3 cellular contexts compared by ENCODE assay signal in the genomic region with DNA sequence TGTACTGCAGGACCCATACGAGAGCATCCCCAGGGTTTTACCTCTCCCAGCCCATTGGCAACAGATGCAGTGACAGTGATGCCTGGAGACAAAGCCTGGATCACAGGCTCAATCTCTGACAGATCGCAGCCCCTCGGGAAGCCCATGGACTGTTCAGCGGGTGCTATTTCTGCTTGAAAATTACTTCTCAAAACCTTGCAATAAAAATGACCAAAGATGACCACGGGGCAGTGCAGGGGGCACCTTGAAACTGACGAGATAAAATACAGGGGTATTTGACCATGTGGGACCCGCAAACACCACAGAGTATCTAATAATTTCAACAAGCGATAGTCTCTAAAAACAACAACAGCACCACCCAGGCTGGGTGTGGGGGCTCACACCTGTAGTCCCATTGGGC.
TF ChIP-seq lines count a peak whose summit lies in the region.

No MANE protein-coding gene starts in this region.

TF ChIP-seq in SK-N-SH, 30 proteins besides CTCF, POLR2A, EP300 and RAD21:
- TF ChIP-seq GATA2 (CRISPR knock-in tag; IDR thresholded peaks at IDR 0.05) (no peak), FOXJ3 (CRISPR knock-in tag; IDR thresholded peaks at IDR 0.05) (no peak), GABPA (IDR thresholded peaks at IDR 0.05; ENCODE audit: low read depth) (no peak)
- TF ChIP-seq, protein P1, sequence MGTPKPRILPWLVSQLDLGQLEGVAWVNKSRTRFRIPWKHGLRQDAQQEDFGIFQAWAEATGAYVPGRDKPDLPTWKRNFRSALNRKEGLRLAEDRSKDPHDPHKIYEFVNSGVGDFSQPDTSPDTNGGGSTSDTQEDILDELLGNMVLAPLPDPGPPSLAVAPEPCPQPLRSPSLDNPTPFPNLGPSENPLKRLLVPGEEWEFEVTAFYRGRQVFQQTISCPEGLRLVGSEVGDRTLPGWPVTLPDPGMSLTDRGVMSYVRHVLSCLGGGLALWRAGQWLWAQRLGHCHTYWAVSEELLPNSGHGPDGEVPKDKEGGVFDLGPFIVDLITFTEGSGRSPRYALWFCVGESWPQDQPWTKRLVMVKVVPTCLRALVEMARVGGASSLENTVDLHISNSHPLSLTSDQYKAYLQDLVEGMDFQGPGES (IDR thresholded peaks at IDR 0.05; ENCODE audit: low read depth, low read length) = no peak

TF ChIP-seq in SK-N-SH treated with all-trans-retinoic acid at 6 μM for 48 hours, 23 proteins besides CTCF, POLR2A, EP300 and RAD21:
- TF ChIP-seq ZNF565 (CRISPR knock-in tag; conservative IDR thresholded peaks at IDR 0.05; ENCODE audit: low read depth) (no peak), ARNTL (CRISPR knock-in tag; IDR thresholded peaks at IDR 0.05; ENCODE audit: borderline replicate concordance, low read depth) (no peak), ESRRG (CRISPR knock-in tag; IDR thresholded peaks at IDR 0.05) (no peak), ZNF8 (CRISPR knock-in tag; IDR thresholded peaks at IDR 0.05) (no peak), SNAI2 (CRISPR knock-in tag; IDR thresholded peaks at IDR 0.05) (no peak), TCF4 (CRISPR knock-in tag; IDR thresholded peaks at IDR 0.05; ENCODE audit: borderline replicate concordance) (no peak), ZNF70 (CRISPR knock-in tag; IDR thresholded peaks at IDR 0.05) (no peak), OSR1 (CRISPR knock-in tag; IDR thresholded peaks at IDR 0.05) (no peak), ISL1 (CRISPR knock-in tag; IDR thresholded peaks at IDR 0.05) (no peak), CSDC2 (CRISPR knock-in tag; IDR thresholded peaks at IDR 0.05) (no peak), RARB (CRISPR knock-in tag; IDR thresholded peaks at IDR 0.05) (no peak)
- TF ChIP-seq, protein P2, sequence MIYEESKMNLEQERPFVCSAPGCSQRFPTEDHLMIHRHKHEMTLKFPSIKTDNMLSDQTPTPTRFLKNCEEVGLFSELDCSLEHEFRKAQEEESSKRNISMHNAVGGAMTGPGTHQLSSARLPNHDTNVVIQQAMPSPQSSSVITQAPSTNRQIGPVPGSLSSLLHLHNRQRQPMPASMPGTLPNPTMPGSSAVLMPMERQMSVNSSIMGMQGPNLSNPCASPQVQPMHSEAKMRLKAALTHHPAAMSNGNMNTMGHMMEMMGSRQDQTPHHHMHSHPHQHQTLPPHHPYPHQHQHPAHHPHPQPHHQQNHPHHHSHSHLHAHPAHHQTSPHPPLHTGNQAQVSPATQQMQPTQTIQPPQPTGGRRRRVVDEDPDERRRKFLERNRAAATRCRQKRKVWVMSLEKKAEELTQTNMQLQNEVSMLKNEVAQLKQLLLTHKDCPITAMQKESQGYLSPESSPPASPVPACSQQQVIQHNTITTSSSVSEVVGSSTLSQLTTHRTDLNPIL (CRISPR knock-in tag; IDR thresholded peaks at IDR 0.05; ENCODE audit: low read depth) = no peak
- TF ChIP-seq, protein P3, sequence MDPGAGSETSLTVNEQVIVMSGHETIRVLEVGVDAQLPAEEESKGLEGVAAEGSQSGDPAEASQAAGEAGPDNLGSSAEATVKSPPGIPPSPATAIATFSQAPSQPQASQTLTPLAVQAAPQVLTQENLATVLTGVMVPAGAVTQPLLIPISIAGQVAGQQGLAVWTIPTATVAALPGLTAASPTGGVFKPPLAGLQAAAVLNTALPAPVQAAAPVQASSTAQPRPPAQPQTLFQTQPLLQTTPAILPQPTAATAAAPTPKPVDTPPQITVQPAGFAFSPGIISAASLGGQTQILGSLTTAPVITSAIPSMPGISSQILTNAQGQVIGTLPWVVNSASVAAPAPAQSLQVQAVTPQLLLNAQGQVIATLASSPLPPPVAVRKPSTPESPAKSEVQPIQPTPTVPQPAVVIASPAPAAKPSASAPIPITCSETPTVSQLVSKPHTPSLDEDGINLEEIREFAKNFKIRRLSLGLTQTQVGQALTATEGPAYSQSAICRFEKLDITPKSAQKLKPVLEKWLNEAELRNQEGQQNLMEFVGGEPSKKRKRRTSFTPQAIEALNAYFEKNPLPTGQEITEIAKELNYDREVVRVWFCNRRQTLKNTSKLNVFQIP (CRISPR knock-in tag; IDR thresholded peaks at IDR 0.05; ENCODE audit: borderline replicate concordance, low read depth) = no peak
- TF ChIP-seq, protein P4, sequence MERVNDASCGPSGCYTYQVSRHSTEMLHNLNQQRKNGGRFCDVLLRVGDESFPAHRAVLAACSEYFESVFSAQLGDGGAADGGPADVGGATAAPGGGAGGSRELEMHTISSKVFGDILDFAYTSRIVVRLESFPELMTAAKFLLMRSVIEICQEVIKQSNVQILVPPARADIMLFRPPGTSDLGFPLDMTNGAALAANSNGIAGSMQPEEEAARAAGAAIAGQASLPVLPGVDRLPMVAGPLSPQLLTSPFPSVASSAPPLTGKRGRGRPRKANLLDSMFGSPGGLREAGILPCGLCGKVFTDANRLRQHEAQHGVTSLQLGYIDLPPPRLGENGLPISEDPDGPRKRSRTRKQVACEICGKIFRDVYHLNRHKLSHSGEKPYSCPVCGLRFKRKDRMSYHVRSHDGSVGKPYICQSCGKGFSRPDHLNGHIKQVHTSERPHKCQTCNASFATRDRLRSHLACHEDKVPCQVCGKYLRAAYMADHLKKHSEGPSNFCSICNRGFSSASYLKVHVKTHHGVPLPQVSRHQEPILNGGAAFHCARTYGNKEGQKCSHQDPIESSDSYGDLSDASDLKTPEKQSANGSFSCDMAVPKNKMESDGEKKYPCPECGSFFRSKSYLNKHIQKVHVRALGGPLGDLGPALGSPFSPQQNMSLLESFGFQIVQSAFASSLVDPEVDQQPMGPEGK (CRISPR knock-in tag; IDR thresholded peaks at IDR 0.05; ENCODE audit: borderline replicate concordance) = no peak
- TF ChIP-seq, protein P5, sequence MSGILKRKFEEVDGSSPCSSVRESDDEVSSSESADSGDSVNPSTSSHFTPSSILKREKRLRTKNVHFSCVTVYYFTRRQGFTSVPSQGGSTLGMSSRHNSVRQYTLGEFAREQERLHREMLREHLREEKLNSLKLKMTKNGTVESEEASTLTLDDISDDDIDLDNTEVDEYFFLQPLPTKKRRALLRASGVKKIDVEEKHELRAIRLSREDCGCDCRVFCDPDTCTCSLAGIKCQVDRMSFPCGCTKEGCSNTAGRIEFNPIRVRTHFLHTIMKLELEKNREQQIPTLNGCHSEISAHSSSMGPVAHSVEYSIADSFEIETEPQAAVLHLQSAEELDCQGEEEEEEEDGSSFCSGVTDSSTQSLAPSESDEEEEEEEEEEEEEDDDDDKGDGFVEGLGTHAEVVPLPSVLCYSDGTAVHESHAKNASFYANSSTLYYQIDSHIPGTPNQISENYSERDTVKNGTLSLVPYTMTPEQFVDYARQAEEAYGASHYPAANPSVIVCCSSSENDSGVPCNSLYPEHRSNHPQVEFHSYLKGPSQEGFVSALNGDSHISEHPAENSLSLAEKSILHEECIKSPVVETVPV (CRISPR knock-in tag; IDR thresholded peaks at IDR 0.05) = no peak

TF ChIP-seq in IMR-90, 13 proteins besides CTCF, POLR2A, EP300 and RAD21:
- TF ChIP-seq BHLHE40 (IDR thresholded peaks at IDR 0.05; ENCODE audit: low read depth, low read length) (no peak), CHD1 (IDR thresholded peaks at IDR 0.05; ENCODE audit: low read depth, low read length) (no peak), NFE2L2 (IDR thresholded peaks at IDR 0.05; ENCODE audit: low read depth, low read length) (no peak)
- TF ChIP-seq, protein P6, sequence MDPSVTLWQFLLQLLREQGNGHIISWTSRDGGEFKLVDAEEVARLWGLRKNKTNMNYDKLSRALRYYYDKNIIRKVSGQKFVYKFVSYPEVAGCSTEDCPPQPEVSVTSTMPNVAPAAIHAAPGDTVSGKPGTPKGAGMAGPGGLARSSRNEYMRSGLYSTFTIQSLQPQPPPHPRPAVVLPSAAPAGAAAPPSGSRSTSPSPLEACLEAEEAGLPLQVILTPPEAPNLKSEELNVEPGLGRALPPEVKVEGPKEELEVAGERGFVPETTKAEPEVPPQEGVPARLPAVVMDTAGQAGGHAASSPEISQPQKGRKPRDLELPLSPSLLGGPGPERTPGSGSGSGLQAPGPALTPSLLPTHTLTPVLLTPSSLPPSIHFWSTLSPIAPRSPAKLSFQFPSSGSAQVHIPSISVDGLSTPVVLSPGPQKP (IDR thresholded peaks at IDR 0.05; ENCODE audit: borderline replicate concordance, low read depth, low read length) = no peak
- TF ChIP-seq, protein P7, sequence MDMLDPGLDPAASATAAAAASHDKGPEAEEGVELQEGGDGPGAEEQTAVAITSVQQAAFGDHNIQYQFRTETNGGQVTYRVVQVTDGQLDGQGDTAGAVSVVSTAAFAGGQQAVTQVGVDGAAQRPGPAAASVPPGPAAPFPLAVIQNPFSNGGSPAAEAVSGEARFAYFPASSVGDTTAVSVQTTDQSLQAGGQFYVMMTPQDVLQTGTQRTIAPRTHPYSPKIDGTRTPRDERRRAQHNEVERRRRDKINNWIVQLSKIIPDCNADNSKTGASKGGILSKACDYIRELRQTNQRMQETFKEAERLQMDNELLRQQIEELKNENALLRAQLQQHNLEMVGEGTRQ (IDR thresholded peaks at IDR 0.05; ENCODE audit: low read depth, low read length) = no peak
